In the genomic region with DNA sequence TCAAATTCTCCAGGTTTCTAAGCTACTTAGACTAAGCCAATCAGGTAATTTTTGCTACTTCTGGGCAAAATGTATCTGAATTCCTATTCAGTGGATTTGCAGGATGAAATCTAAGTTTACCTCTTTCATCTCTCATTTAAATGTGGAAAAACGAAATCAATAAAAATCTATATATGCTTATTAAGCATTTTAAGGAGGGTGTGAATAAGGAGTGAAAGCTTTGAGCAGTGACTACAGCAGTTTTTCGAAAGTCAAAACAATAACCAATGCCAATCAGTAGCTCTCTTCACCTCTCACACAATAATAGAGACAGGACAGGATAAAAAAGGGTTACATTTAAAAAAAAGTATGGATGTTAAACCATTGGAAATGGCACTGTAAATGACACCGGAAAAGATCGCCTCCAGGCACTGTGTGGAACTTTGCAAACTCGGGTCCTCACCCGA, we compare ENCODE assay signal across 8 cellular contexts. TPM values are rescaled to one million over a fixed set of nuclear protein-coding genes. Genes with fewer than 3 reads are reported as not detected.
DNase-seq lines count a peak whose midpoint lies in the region; ATAC-seq and TF ChIP-seq lines count a peak whose summit lies in the region.

No MANE protein-coding gene starts in this region.

- H2AFZ ChIP-seq in ACC112 (ENCODE audit: low read length, unreplicated experiment) = peak overlapping the region; percentile 66

- no peak for TF ChIP-seq CTCF in NB4 (IDR thresholded peaks at IDR 0.05; ENCODE audit: low read depth, low read length)

- H3K4me3 ChIP-seq in ACC112 (ENCODE audit: low read depth, low read length) = peak overlapping the region; percentile 97
- H3K4me3 ChIP-seq in NB4 (ENCODE audit: low read depth, low read length) = peak overlapping the region; percentile 62
- peak overlapping the region; percentile 50 to 89 for H3K4me3 ChIP-seq in esophagus (ENCODE audit: low read depth in 1 of 2, low read length in 2 of 2)
- peak overlapping the region; percentile 83 for H3K4me3 ChIP-seq in skeletal muscle cell (ENCODE audit: low read depth, low read length)

- H3K79me2 ChIP-seq in ACC112 (ENCODE audit: control insufficient read depth, insufficient read depth, low read length, unreplicated experiment) = peaks cover 6% of the 10 kb centered on the region

- peak; percentile 75 for TF ChIP-seq POLR2A in NB4 (IDR thresholded peaks at IDR 0.05; ENCODE audit: extremely low read depth, insufficient read length)

- no peaks in the 10 kb centered on the region for H3K27me3 ChIP-seq in ACC112 (ENCODE audit: insufficient read depth, low read length)
- no peaks in the 10 kb centered on the region for H3K27me3 ChIP-seq in esophagus (ENCODE audit: control insufficient read depth in 1 of 2, insufficient read depth in 2 of 2, low read length in 2 of 2)

- H3K27ac ChIP-seq in ACC112 (ENCODE audit: low read depth, low read length) = peak overlapping the region; percentile 1; the same call in 1 of the 2 replicates
- no peak overlapping the region for H3K27ac ChIP-seq in esophagus (ENCODE audit: low read depth in 2 of 2, low read length in 1 of 2)

- WGBS in esophagus, 2 donors = 1 to 2% methylated on average over 6 of the region's 6 CpGs

- H3K4me1 ChIP-seq in ACC112 (ENCODE audit: control insufficient read depth, insufficient read depth, low read length, unreplicated experiment) (peaks cover 6% of the 10 kb centered on the region), esophagus (ENCODE audit: control insufficient read depth in 2 of 2, insufficient read depth in 2 of 2, low read length in 1 of 2) (no peaks in the 10 kb centered on the region)

- H3K9me3 ChIP-seq in esophagus (ENCODE audit: control insufficient read depth in 2 of 2, insufficient read depth in 1 of 2, low read depth in 1 of 2, low read length in 1 of 2) = no peaks in the 10 kb centered on the region

- ATAC-seq in GM19397 (IDR thresholded peaks at IDR 0.05; ENCODE audit: unreplicated experiment) = peak; percentile 5

- H3K36me3 ChIP-seq in ACC112 (ENCODE audit: insufficient read depth, low read length) (no peaks in the 10 kb centered on the region), esophagus (ENCODE audit: control insufficient read depth in 2 of 2, insufficient read depth in 2 of 2, low read length in 1 of 2) (no peaks in the 10 kb centered on the region)

- DNase-seq in NB4 (ENCODE audit: low read depth) (no peak), skeletal muscle cell (ENCODE audit: low read depth) (no peak), NCI-H2029 (lab: John Stamatoyannopoulos, UW) (no peak)
- DNase-seq in stimulated activated CD4-positive, alpha-beta T cell treated with anti-CD3 and anti-CD28 coated beads, Interleukin-12 subunit alpha, Interleukin-12 subunit beta, amount 100 ng/mL, for 4 hours = no peak
- no peak for DNase-seq in activated CD4-positive, alpha-beta T cell treated with anti-CD3 and anti-CD28 coated beads, Interleukin-2, amount 50 U/mL, for 48 hours

RNA-seq across cellular contexts. Expression of a gene that starts 0.5 kb away (rescaled TPM):
- polyA plus RNA-seq in esophagus = 1 to 10 TPM; 3.4 to 6.9 TPM
